Comparison of ENCODE assay signal across 24 cellular contexts in genomic region chr7:38309555-38309954, GRCh38.
DNase-seq lines count a peak whose midpoint lies in the region; ATAC-seq and TF ChIP-seq lines count a peak whose summit lies in the region.
"Had no signal": no experiment of that assay in that cellular context is flagged by ENCODE, and none has a peak within 500 bp of the region (broad histone marks: within the 10 kb centered on the region; RNA-seq: fewer than 3 reads in every experiment).

No MANE protein-coding gene starts in this region.

- no peak for DNase-seq in activated T-cell treated with anti-CD3 and anti-CD28 coated beads, Interleukin-2, amount 50 U/mL, for 72 hours
- DNase-seq in activated T-cell treated with anti-CD3 and anti-CD28 coated beads for 4 hours (no peak), mesenchymal stem cell (no peak), PC-3 (no peak)
- DNase-seq in activated CD4-positive, alpha-beta memory T cell treated with anti-CD3 and anti-CD28 coated beads, Interleukin-2, amount 10 ng/mL, durations not matched to agents 7 days and 5 days: no peak
- no peak for DNase-seq in central memory CD8-positive, alpha-beta T cell (ENCODE audit: low spot score in 2 of 2)
- DNase-seq: activated CD8-positive, alpha-beta memory T cell treated with anti-CD3 and anti-CD28 coated beads, Interleukin-2, amount 50 U/mL, for 48 hours; activated naive CD4-positive, alpha-beta T cell; C1 segment of cervical spinal cord; effector CD8-positive, alpha-beta T cell; erythroblast; HCEC 1CT; head of caudate nucleus; KBM-7; midbrain; NCI-H2081; NCI-H345; nephron progenitor cell; SJCRH30; substantia nigra had no signal

- H3K36me3 ChIP-seq in mesenchymal stem cell (ENCODE audit: control insufficient read depth in 1 of 2, insufficient read depth in 2 of 2, low read depth in 1 of 2, low read length in 2 of 2) (no peaks in the 10 kb centered on the region), PC-3 (ENCODE audit: low read depth, low read length) (no peaks in the 10 kb centered on the region)
- H3K36me3 ChIP-seq: SJCRH30 had no signal

- H3K79me1 ChIP-seq in mesenchymal stem cell (replicated peaks; ENCODE audit: low read length, poor library complexity, severe bottlenecking): no peaks in the 10 kb centered on the region

- no peak overlapping the region for H2BK120ac ChIP-seq in mesenchymal stem cell (ENCODE audit: low read depth, low read length)

- H2BK15ac ChIP-seq in mesenchymal stem cell (ENCODE audit: low read depth, poor library complexity, severe bottlenecking): no peak overlapping the region

- no peaks in the 10 kb centered on the region for H3K36me3 Mint-ChIP-seq in activated T-cell treated with anti-CD3 and anti-CD28 coated beads, Interleukin-2, amount 50 U/mL, for 72 hours (ENCODE audit: insufficient read depth in 2 of 2)
- no peaks in the 10 kb centered on the region for H3K36me3 Mint-ChIP-seq in activated CD4-positive, alpha-beta memory T cell treated with anti-CD3 and anti-CD28 coated beads, Interleukin-2, amount 10 ng/mL, durations not matched to agents 7 days and 5 days (ENCODE audit: low read depth)
- peaks cover 5% of the 10 kb centered on the region for H3K36me3 Mint-ChIP-seq in central memory CD8-positive, alpha-beta T cell (ENCODE audit: insufficient read depth)
- H3K36me3 Mint-ChIP-seq: type B pancreatic cell had no signal

- no peak overlapping the region for H2BK5ac ChIP-seq in mesenchymal stem cell (ENCODE audit: low read depth, low read length, poor library complexity, severe bottlenecking)

- peaks cover 13% of the 10 kb centered on the region for H3K4me1 Mint-ChIP-seq in activated T-cell treated with anti-CD3 and anti-CD28 coated beads, Interleukin-2, amount 50 U/mL, for 72 hours (ENCODE audit: low read depth)
- peaks cover 42% of the 10 kb centered on the region for H3K4me1 Mint-ChIP-seq in activated CD4-positive, alpha-beta memory T cell treated with anti-CD3 and anti-CD28 coated beads, Interleukin-2, amount 10 ng/mL, durations not matched to agents 7 days and 5 days
- no peaks in the 10 kb centered on the region for H3K4me1 Mint-ChIP-seq in central memory CD8-positive, alpha-beta T cell

- H4K8ac ChIP-seq in mesenchymal stem cell (ENCODE audit: low read length): no peak overlapping the region

- H3K27ac ChIP-seq in mesenchymal stem cell (ENCODE audit: low read length, poor library complexity, severe bottlenecking): no peak overlapping the region
- no peak overlapping the region for H3K27ac ChIP-seq in PC-3 (ENCODE audit: low read length)
- H3K27ac ChIP-seq: SJCRH30 had no signal

- CTCF ChIA-PET in activated CD4-positive, alpha-beta memory T cell treated with anti-CD3 and anti-CD28 coated beads, Interleukin-2, amount 10 ng/mL, durations not matched to agents 7 days and 5 days (lab: Charles Lee): interaction anchor here (0.6 to 1.0 kb wide), 2 partner anchors 34 to 94 kb away, joined by 4 read pairs; no protein-coding TSS in a partner anchor
- CTCF ChIA-PET in PC-3 (lab: Charles Lee): no interaction called here

- H3K27ac Mint-ChIP-seq in activated T-cell treated with anti-CD3 and anti-CD28 coated beads, Interleukin-2, amount 50 U/mL, for 72 hours: no peak overlapping the region
- H3K27ac Mint-ChIP-seq in activated CD4-positive, alpha-beta memory T cell treated with anti-CD3 and anti-CD28 coated beads, Interleukin-2, amount 10 ng/mL, durations not matched to agents 7 days and 5 days: peak overlapping the region; percentile 47
- peak overlapping the region; percentile 86 for H3K27ac Mint-ChIP-seq in central memory CD8-positive, alpha-beta T cell (ENCODE audit: low read depth)
- H3K27ac Mint-ChIP-seq: nephron progenitor cell, type B pancreatic cell had no signal

- H3K27me3 ChIP-seq in mesenchymal stem cell (ENCODE audit: control insufficient read depth in 1 of 2, insufficient read depth in 1 of 2, low read length in 2 of 2) (no peaks in the 10 kb centered on the region), PC-3 (ENCODE audit: low read length) (peaks cover 41% of the 10 kb centered on the region)

- H3K9me3 ChIP-seq in mesenchymal stem cell (ENCODE audit: control insufficient read depth, low read length) (no peaks in the 10 kb centered on the region), PC-3 (ENCODE audit: low read length) (no peaks in the 10 kb centered on the region)

- H3K9me2 ChIP-seq in PC-3 (replicated peaks; ENCODE audit: low read length): no peaks in the 10 kb centered on the region

- no TSS peak for BruUV-seq in PC-3 (replicated peaks; lab: Mats Ljungman, UMichigan)

- H3K9ac ChIP-seq in mesenchymal stem cell (ENCODE audit: low read length): no peak overlapping the region
- no peak overlapping the region for H3K9ac ChIP-seq in PC-3 (ENCODE audit: low read length)

- H2AFZ ChIP-seq in mesenchymal stem cell (ENCODE audit: low read depth, low read length): no peak overlapping the region
- H2AFZ ChIP-seq in PC-3 (ENCODE audit: low read length): no peak overlapping the region

- H3K23ac ChIP-seq in mesenchymal stem cell (ENCODE audit: low read length in 2 of 2): no peak overlapping the region

- H3K79me2 ChIP-seq in PC-3 (ENCODE audit: low read length): no peaks in the 10 kb centered on the region

- H3K14ac ChIP-seq in mesenchymal stem cell (ENCODE audit: low read length in 2 of 2): no peak overlapping the region

- H2AK5ac ChIP-seq in mesenchymal stem cell (ENCODE audit: low read length, severe bottlenecking): no peak overlapping the region

- H3K4me2 ChIP-seq in mesenchymal stem cell (ENCODE audit: low read length, poor library complexity, severe bottlenecking): no peak overlapping the region
- H3K4me2 ChIP-seq in PC-3 (ENCODE audit: low read length): no peak overlapping the region

- H3K4me3 ChIP-seq in mesenchymal stem cell (ENCODE audit: insufficient read depth in 1 of 2, low read depth in 1 of 2, low read length in 2 of 2) (no peak overlapping the region), PC-3 (ENCODE audit: low read length) (no peak overlapping the region)
- H3K4me3 ChIP-seq: SJCRH30, skin epidermis had no signal

- no peaks in the 10 kb centered on the region for H3K9me3 Mint-ChIP-seq in activated T-cell treated with anti-CD3 and anti-CD28 coated beads, Interleukin-2, amount 50 U/mL, for 72 hours
- H3K9me3 Mint-ChIP-seq in activated CD4-positive, alpha-beta memory T cell treated with anti-CD3 and anti-CD28 coated beads, Interleukin-2, amount 10 ng/mL, durations not matched to agents 7 days and 5 days: no peaks in the 10 kb centered on the region
- H3K9me3 Mint-ChIP-seq in central memory CD8-positive, alpha-beta T cell: no peaks in the 10 kb centered on the region
- H3K9me3 Mint-ChIP-seq: type B pancreatic cell had no signal

- peak; percentile 36 to 51 for ATAC-seq in activated T-cell treated with anti-CD3 and anti-CD28 coated beads, Interleukin-2, amount 50 U/mL, for 72 hours (replicated peaks in 1 of 2)
- ATAC-seq in central memory CD8-positive, alpha-beta T cell (replicated peaks; ENCODE audit: extremely low read depth, poor library complexity, severe bottlenecking): no peak
- ATAC-seq in esophagus mucosa (no peak), PC-3 (no peak), HG03378 (IDR thresholded peaks at IDR 0.05; ENCODE audit: unreplicated experiment) (no peak)

- H4K20me1 ChIP-seq in PC-3 (ENCODE audit: low read length): no peaks in the 10 kb centered on the region

- no peaks in the 10 kb centered on the region for H3K27me3 Mint-ChIP-seq in activated T-cell treated with anti-CD3 and anti-CD28 coated beads, Interleukin-2, amount 50 U/mL, for 72 hours (ENCODE audit: low read depth)
- no peaks in the 10 kb centered on the region for H3K27me3 Mint-ChIP-seq in activated CD4-positive, alpha-beta memory T cell treated with anti-CD3 and anti-CD28 coated beads, Interleukin-2, amount 10 ng/mL, durations not matched to agents 7 days and 5 days
- H3K27me3 Mint-ChIP-seq in central memory CD8-positive, alpha-beta T cell: no peaks in the 10 kb centered on the region
- H3K27me3 Mint-ChIP-seq: type B pancreatic cell had no signal

- no peaks in the 10 kb centered on the region for H3F3A ChIP-seq in PC-3 (ENCODE audit: low read length, unreplicated experiment)

- TF ChIP-seq CTCF in PC-3 (conservative IDR thresholded peaks at IDR 0.05; ENCODE audit: low read depth, low read length): no peak

- POLR2A ChIA-PET in activated CD4-positive, alpha-beta memory T cell treated with anti-CD3 and anti-CD28 coated beads, Interleukin-2, amount 10 ng/mL, durations not matched to agents 7 days and 5 days (lab: Charles Lee): no interaction called here
- POLR2A ChIA-PET in PC-3 (lab: Charles Lee; ENCODE audit: unreplicated experiment): no interaction called here

- no peaks in the 10 kb centered on the region for H3K4me1 ChIP-seq in mesenchymal stem cell (ENCODE audit: control insufficient read depth, insufficient read depth, low read depth, low read length)
- no peaks in the 10 kb centered on the region for H3K4me1 ChIP-seq in PC-3 (ENCODE audit: insufficient read depth, low read length)

- intact Hi-C loops in PC-3 (cut with micrococcal nuclease): no loop called here

- H3K18ac ChIP-seq in mesenchymal stem cell (ENCODE audit: low read depth in 1 of 2, low read length in 2 of 2): no peak overlapping the region

- peak overlapping the region; percentile 54 to 86 for H3K4me3 Mint-ChIP-seq in activated T-cell treated with anti-CD3 and anti-CD28 coated beads, Interleukin-2, amount 50 U/mL, for 72 hours
- peak overlapping the region; percentile 17 for H3K4me3 Mint-ChIP-seq in activated CD4-positive, alpha-beta memory T cell treated with anti-CD3 and anti-CD28 coated beads, Interleukin-2, amount 10 ng/mL, durations not matched to agents 7 days and 5 days
- H3K4me3 Mint-ChIP-seq in central memory CD8-positive, alpha-beta T cell: no peak overlapping the region
- H3K4me3 Mint-ChIP-seq: nephron progenitor cell, type B pancreatic cell had no signal

- H3K4ac ChIP-seq in mesenchymal stem cell (ENCODE audit: low read depth in 1 of 2, low read length in 2 of 2): no peak overlapping the region

- no peak overlapping the region for H4K91ac ChIP-seq in mesenchymal stem cell (ENCODE audit: low read length)

- no peak overlapping the region for H2BK12ac ChIP-seq in mesenchymal stem cell (ENCODE audit: low read length in 2 of 2)

- WGBS in mesenchymal stem cell: 80% methylated on average over 2 of the region's 5 CpGs

Comparison
In these comparisons a context has a peak if more than half of its experiments do, and no peak if none do; other contexts are left out.
1. ATAC-seq: peak in activated T-cell treated with anti-CD3 and anti-CD28 coated beads, Interleukin-2, amount 50 U/mL, for 72 hours (2 of 2); none in central memory CD8-positive, alpha-beta T cell (single experiment), esophagus mucosa (single experiment), PC-3 (single experiment) and HG03378 (single experiment).